ENCODE assay signal across 8 cellular contexts in genomic region chr3:101779047-101779807, GRCh38. TPM values are rescaled to one million over a fixed set of nuclear protein-coding genes. Genes with fewer than 3 reads are reported as not detected.
DNase-seq lines count a peak whose midpoint lies in the region; ATAC-seq and TF ChIP-seq lines count a peak whose summit lies in the region.

NXPE3 (plus strand) TSS chr3:101779211; CDS start chr3:101785597, 6,386 bp downstream.

- H3K27ac Mint-ChIP-seq in chondrocyte (ENCODE audit: unreplicated experiment), result peak within 1 kb of the TSS; percentile 94

- H3K36me3 Mint-ChIP-seq in chondrocyte (ENCODE audit: low read depth), result peaks cover 13% of the 10 kb centered on the region

- peak within 1 kb of the TSS; percentile 94 for H3K4me3 Mint-ChIP-seq in chondrocyte (ENCODE audit: unreplicated experiment)

- DNase-seq in AG20443 (ENCODE audit: low spot score) (peak; percentile 95), NCI-H446 (lab: John Stamatoyannopoulos, UW) (peak; percentile 57 to 88), chondrocyte (ENCODE audit: low spot score) (peak; percentile 96), kidney glomerular epithelial cell (lab: John Stamatoyannopoulos, UW) (peak; percentile 83)
- DNase-seq in activated CD4-positive, alpha-beta T cell treated with anti-CD3 and anti-CD28 coated beads for 1 hour, result peak; percentile 88
- DNase-seq in stimulated activated CD4-positive, alpha-beta T cell treated with anti-CD3 and anti-CD28 coated beads, Interleukin-1b, Interleukin-23, amount 100 ng/mL, for 1 hour (ENCODE audit: low read depth in 2 of 2), result peak; percentile 78 to 92

- H3K4me1 Mint-ChIP-seq in chondrocyte (ENCODE audit: low read depth), result peaks cover 30% of the 10 kb centered on the region

- H3K9me3 Mint-ChIP-seq in chondrocyte (ENCODE audit: low read depth), result no peaks in the 10 kb centered on the region

- H3K27me3 Mint-ChIP-seq in chondrocyte (ENCODE audit: low read depth), result no peaks in the 10 kb centered on the region

- no peak for TF ChIP-seq CTCF in chondrocyte (IDR thresholded peaks at IDR 0.05)

- ATAC-seq in GM19043 (IDR thresholded peaks at IDR 0.05; ENCODE audit: low read depth, unreplicated experiment) (peak; percentile 92), HG03354 (IDR thresholded peaks at IDR 0.05; ENCODE audit: poor library complexity, severe bottlenecking, unreplicated experiment) (peak; percentile 95)

RNA-seq across cellular contexts. Expression of gene NXPE3, which starts in this region (rescaled TPM):
- total RNA-seq in chondrocyte, result 20.3 to 27.1 TPM (median 20.4 TPM) in 3 replicates

Comparison
In these comparisons a context has a peak if more than half of its experiments do, and no peak if none do; other contexts are left out.
1. Peak in every context shown above with its lines: DNase-seq and ATAC-seq.